In the genomic region with DNA sequence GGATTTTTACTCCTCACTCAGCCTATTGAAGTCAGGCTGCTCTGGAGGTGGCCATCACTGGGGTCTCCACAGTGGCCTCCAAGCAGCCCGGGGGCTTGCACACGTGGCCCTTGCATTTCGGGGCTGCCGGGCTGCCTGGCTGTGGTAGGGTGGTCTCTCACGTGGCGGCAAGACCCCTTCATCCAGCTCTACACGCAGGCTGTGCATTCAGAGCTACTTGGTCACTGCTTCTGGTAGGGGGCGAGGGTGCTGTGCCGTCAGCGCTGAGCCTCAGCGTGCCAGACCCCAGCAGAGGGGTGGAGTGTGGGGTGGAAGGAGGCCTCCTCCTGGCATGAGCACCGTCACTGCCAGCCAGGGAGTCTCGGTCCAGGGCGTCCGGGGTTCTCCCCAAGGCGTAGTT, we compare ENCODE assay signal across 1 cellular context.
TF ChIP-seq lines count a peak whose summit lies in the region.

No MANE protein-coding gene starts in this region.

TF ChIP-seq in IMR-90, 13 proteins besides CTCF, POLR2A, EP300 and RAD21 (continued from another document):
- TF ChIP-seq FOS (IDR thresholded peaks at IDR 0.05; ENCODE audit: low read depth, low read length), result no peak
